Comparison of ENCODE assay signal across 19 cellular contexts in genomic region chr2:55164534-55165104, GRCh38.
DNase-seq lines count a peak whose midpoint lies in the region; ATAC-seq and TF ChIP-seq lines count a peak whose summit lies in the region.
"Had no signal": no experiment of that assay in that cellular context is flagged by ENCODE, and none has a peak within 500 bp of the region (broad histone marks: within the 10 kb centered on the region; RNA-seq: fewer than 3 reads in every experiment).

No MANE protein-coding gene starts in this region.

- no peak for TF ChIP-seq POLR2A in transverse colon (IDR thresholded peaks at IDR 0.05)

- H3K27me3 ChIP-seq in transverse colon = no peaks in the 10 kb centered on the region
- H3K27me3 ChIP-seq: BLaER1, brain microvascular endothelial cell, gastrocnemius medialis had no signal

- H3K4me1 ChIP-seq in transverse colon = peaks cover 11 to 60% (median 31%) of the 10 kb centered on the region in 4 donors

- H3K27ac ChIP-seq in cingulate gyrus (ENCODE audit: low read depth, low read length) (peak overlapping the region; percentile 83), transverse colon (peak overlapping the region; percentile 19 to 68 (median 64))
- H3K27ac ChIP-seq: BLaER1, gastrocnemius medialis had no signal

- no peak overlapping the region for H3K4me3 Mint-ChIP-seq in mesothelial cell of epicardium
- H3K4me3 Mint-ChIP-seq: activated T-cell treated with anti-CD3 and anti-CD28 coated beads, Interleukin-2, amount 50 U/mL, for 4 hours had no signal

- H3K4me3 ChIP-seq in transverse colon = no peak overlapping the region
- H3K4me3 ChIP-seq: BLaER1, gastrocnemius medialis had no signal

- ATAC-seq in HG02884 (IDR thresholded peaks at IDR 0.05; ENCODE audit: unreplicated experiment) (no peak), HG03520 (IDR thresholded peaks at IDR 0.05; ENCODE audit: unreplicated experiment) (no peak)
- ATAC-seq: activated T-cell treated with anti-CD3 and anti-CD28 coated beads, Interleukin-2, amount 50 U/mL, for 4 hours; gastrocnemius medialis had no signal

- DNase-seq in DMS53 (lab: John Stamatoyannopoulos, UW) (peak; percentile 31), DMS53 treated with DMSO at 0.1 percent for 48 hours (lab: John Stamatoyannopoulos, UW; ENCODE audit: unreplicated experiment) (no peak), mesothelial cell of epicardium (ENCODE audit: low spot score in 2 of 2, unreplicated experiment in 2 of 2) (no peak), transverse colon (no peak), hypothalamus (lab: John Stamatoyannopoulos, UW) (no peak)
- DNase-seq: 8988T; activated T-cell treated with anti-CD3 and anti-CD28 coated beads, Interleukin-2, amount 50 U/mL, for 4 hours; brain microvascular endothelial cell; erythroblast; gastrocnemius medialis; GOT3; NCI-H2171; OCI-M1; stimulated activated naive CD4-positive, alpha-beta T cell had no signal

- in situ Hi-C loops in transverse colon (cut with MboI; ENCODE audit: low pct_ligation_motif_present in 1 of 4, low pct_unique_long_range_greater_than_20kb in 1 of 4, low sequenced_read_pairs in 3 of 4) = loop anchor here (10.0 to 25.0 kb wide), 6 partner anchors 120 to 452 kb away; partner anchors contain the start of gene EML6 (in 1 of the 4)

- H3K27me3 Mint-ChIP-seq in mesothelial cell of epicardium (ENCODE audit: low read depth) = no peaks in the 10 kb centered on the region

- H3K27ac Mint-ChIP-seq in mesothelial cell of epicardium = peak overlapping the region; percentile 48

- WGBS in transverse colon (ENCODE audit: low coverage in 1 of 2), 2 donors = 81 to 85% methylated on average over 7 of the region's 7 CpGs

- TF ChIP-seq CTCF in mesothelial cell of epicardium (IDR thresholded peaks at IDR 0.05; ENCODE audit: unreplicated experiment) (no peak), transverse colon (IDR thresholded peaks at IDR 0.05) (no peak)

- TF ChIP-seq EP300 in transverse colon (IDR thresholded peaks at IDR 0.05; ENCODE audit: low read depth) = no peak

- no peaks in the 10 kb centered on the region for H3K9me3 Mint-ChIP-seq in mesothelial cell of epicardium
- H3K9me3 Mint-ChIP-seq: activated naive CD4-positive, alpha-beta T cell treated with anti-CD3 and anti-CD28 coated beads, Interleukin-2, amount 50 U/mL, for 72 hours; activated T-cell treated with anti-CD3 and anti-CD28 coated beads, Interleukin-2, amount 50 U/mL, for 4 hours had no signal

- intact Hi-C loops in transverse colon (cut with DNase I; ENCODE audit: low total_unique reads) = loop anchor here (5.0 to 10.0 kb wide), 2 partner anchors 117 to 150 kb away; no protein-coding TSS in a partner anchor

- no peaks in the 10 kb centered on the region for H3K36me3 Mint-ChIP-seq in mesothelial cell of epicardium
- H3K36me3 Mint-ChIP-seq: activated naive CD4-positive, alpha-beta T cell treated with anti-CD3 and anti-CD28 coated beads, Interleukin-2, amount 50 U/mL, for 72 hours had no signal

- H3K9me3 ChIP-seq in transverse colon = no peaks in the 10 kb centered on the region
- H3K9me3 ChIP-seq: BLaER1, gastrocnemius medialis had no signal

- H3K36me3 ChIP-seq in transverse colon = no peaks in the 10 kb centered on the region
- H3K36me3 ChIP-seq: BLaER1, brain microvascular endothelial cell, gastrocnemius medialis had no signal

- H3K4me1 Mint-ChIP-seq in mesothelial cell of epicardium = peaks cover 33% of the 10 kb centered on the region
